ENCODE assay signal across 18 cellular contexts in the genomic region with DNA sequence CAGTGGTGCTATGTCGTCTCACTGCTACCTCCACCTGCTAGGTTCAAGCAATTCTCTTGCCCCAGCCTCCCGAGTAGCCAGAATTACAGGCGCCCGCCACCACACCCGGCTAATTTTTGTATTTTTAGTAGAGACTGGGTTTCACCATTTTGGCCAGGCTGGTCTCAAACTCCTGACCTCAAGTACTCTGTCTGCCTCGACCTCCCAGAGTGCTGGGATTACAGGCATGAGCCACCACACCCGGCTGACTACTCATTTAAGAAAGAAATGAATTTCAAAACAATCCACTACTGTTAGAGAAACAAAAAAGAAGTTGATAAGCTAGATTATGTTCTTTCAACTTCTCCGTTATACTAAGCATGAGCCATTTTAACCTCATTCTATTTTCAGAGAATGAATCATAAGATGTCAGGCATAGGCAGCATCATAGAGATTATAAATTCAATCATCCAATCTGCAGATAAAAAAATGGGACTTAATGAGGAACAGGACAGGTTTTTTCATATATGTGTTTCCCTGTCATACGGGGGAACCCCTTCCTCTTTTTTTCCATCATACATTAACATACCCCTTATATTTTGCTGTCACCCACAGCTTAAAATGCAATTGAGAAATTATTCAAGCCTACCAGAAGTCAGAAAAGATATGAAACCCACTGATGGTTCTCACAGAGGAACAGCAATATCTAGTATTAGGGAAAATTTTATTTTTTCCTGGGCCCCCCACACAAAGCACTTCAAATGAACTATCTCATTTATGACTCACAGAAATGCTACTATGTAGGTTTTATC. TPM values are rescaled to one million over a fixed set of nuclear protein-coding genes. Genes with fewer than 3 reads are reported as not detected.
DNase-seq lines count a peak whose midpoint lies in the region; ATAC-seq lines count a peak whose summit lies in the region.
"Had no signal": no experiment of that assay in that cellular context is flagged by ENCODE, and none has a peak within 500 bp of the region (broad histone marks: within the 10 kb centered on the region; RNA-seq: fewer than 3 reads in every experiment).

No MANE protein-coding gene starts in this region.

- no peaks in the 10 kb centered on the region for H3K36me3 Mint-ChIP-seq in activated naive CD4-positive, alpha-beta T cell treated with anti-CD3 and anti-CD28 coated beads, Interleukin-2, amount 50 U/mL, for 24 hours
- no peaks in the 10 kb centered on the region for H3K36me3 Mint-ChIP-seq in stimulated activated effector memory CD8-positive, alpha-beta T cell treated with anti-CD3 and anti-CD28 coated beads, Interleukin-12 subunit alpha, Interleukin-12 subunit beta, amount 100 ng/mL, for 72 hours
- H3K36me3 Mint-ChIP-seq: brain; CD8-positive, alpha-beta T cell; naive B cell had no signal

- H3K4me1 Mint-ChIP-seq in activated naive CD4-positive, alpha-beta T cell treated with anti-CD3 and anti-CD28 coated beads, Interleukin-2, amount 50 U/mL, for 24 hours = peaks cover 7% of the 10 kb centered on the region
- peaks cover 44% of the 10 kb centered on the region for H3K4me1 Mint-ChIP-seq in stimulated activated effector memory CD8-positive, alpha-beta T cell treated with anti-CD3 and anti-CD28 coated beads, Interleukin-12 subunit alpha, Interleukin-12 subunit beta, amount 100 ng/mL, for 72 hours
- H3K4me1 Mint-ChIP-seq: brain had no signal

- peak overlapping the region; percentile 71 for H3K27ac Mint-ChIP-seq in activated naive CD4-positive, alpha-beta T cell treated with anti-CD3 and anti-CD28 coated beads, Interleukin-2, amount 50 U/mL, for 24 hours
- peak overlapping the region; percentile 54 for H3K27ac Mint-ChIP-seq in stimulated activated effector memory CD8-positive, alpha-beta T cell treated with anti-CD3 and anti-CD28 coated beads, Interleukin-12 subunit alpha, Interleukin-12 subunit beta, amount 100 ng/mL, for 72 hours
- H3K27ac Mint-ChIP-seq: brain; CD8-positive, alpha-beta T cell had no signal

- intact Hi-C loops in left ventricle myocardium superior (cut with micrococcal nuclease) = loop anchor here (10.0 kb wide), 1 partner anchor 55 kb away; no protein-coding TSS in a partner anchor

- H3K4me3 Mint-ChIP-seq in activated naive CD4-positive, alpha-beta T cell treated with anti-CD3 and anti-CD28 coated beads, Interleukin-2, amount 50 U/mL, for 24 hours = no peak overlapping the region
- peak overlapping the region; percentile 30 for H3K4me3 Mint-ChIP-seq in stimulated activated effector memory CD8-positive, alpha-beta T cell treated with anti-CD3 and anti-CD28 coated beads, Interleukin-12 subunit alpha, Interleukin-12 subunit beta, amount 100 ng/mL, for 72 hours
- H3K4me3 Mint-ChIP-seq: brain; CD8-positive, alpha-beta T cell had no signal

- no peaks in the 10 kb centered on the region for H3K27me3 Mint-ChIP-seq in activated naive CD4-positive, alpha-beta T cell treated with anti-CD3 and anti-CD28 coated beads, Interleukin-2, amount 50 U/mL, for 24 hours
- H3K27me3 Mint-ChIP-seq: naive B cell had no signal

- DNase-seq in activated CD4-positive, alpha-beta T cell treated with anti-CD3 and anti-CD28 coated beads, Interleukin-2, amount 50 U/mL, for 48 hours = peak; percentile 36 to 40
- DNase-seq in activated CD4-positive, alpha-beta T cell treated with anti-CD3 and anti-CD28 coated beads, Interleukin-2, amount 50 U/mL, for 4 hours = no peak
- DNase-seq in stimulated activated effector memory CD8-positive, alpha-beta T cell treated with anti-CD3 and anti-CD28 coated beads, Interleukin-12 subunit alpha, Interleukin-12 subunit beta, amount 100 ng/mL, for 72 hours (ENCODE audit: low spot score in 2 of 2) = no peak
- DNase-seq in left ventricle myocardium superior (no peak), NCI-H1694 treated with DMSO at 0.1 percent for 48 hours (lab: John Stamatoyannopoulos, UW) (no peak)
- DNase-seq: ACHN; activated effector memory CD4-positive, alpha-beta T cell treated with Interleukin-2 at 50 U/mL for 16 hours; CD8-positive, alpha-beta T cell; dermis blood vessel endothelial cell; naive B cell; NCI-H146; NCI-H2227 treated with DMSO at 0.1 percent for 48 hours; SHP77 treated with DMSO at 0.1 percent for 48 hours had no signal

- H3K9me3 Mint-ChIP-seq in activated naive CD4-positive, alpha-beta T cell treated with anti-CD3 and anti-CD28 coated beads, Interleukin-2, amount 50 U/mL, for 24 hours = no peaks in the 10 kb centered on the region
- peaks cover 7% of the 10 kb centered on the region for H3K9me3 Mint-ChIP-seq in stimulated activated effector memory CD8-positive, alpha-beta T cell treated with anti-CD3 and anti-CD28 coated beads, Interleukin-12 subunit alpha, Interleukin-12 subunit beta, amount 100 ng/mL, for 72 hours
- H3K9me3 Mint-ChIP-seq: brain; CD8-positive, alpha-beta T cell; naive B cell had no signal

- ATAC-seq in HG03442 (IDR thresholded peaks at IDR 0.05; ENCODE audit: unreplicated experiment) (peak; percentile 39), left ventricle myocardium superior (no peak), HG03097 (IDR thresholded peaks at IDR 0.05; ENCODE audit: low FRiP score, unreplicated experiment) (no peak)
- ATAC-seq in stimulated activated effector memory CD8-positive, alpha-beta T cell treated with anti-CD3 and anti-CD28 coated beads, Interleukin-12 subunit alpha, Interleukin-12 subunit beta, amount 100 ng/mL, for 72 hours = peak; percentile 79
- ATAC-seq: CD8-positive, alpha-beta T cell; gastroesophageal sphincter had no signal

RNA-seq across cellular contexts. Expression of a gene that starts 26.5 kb away (rescaled TPM):
- total RNA-seq in left ventricle myocardium superior = 5.4 TPM

Comparison
In these comparisons a context has a peak if more than half of its experiments do, and no peak if none do; other contexts are left out.
1. DNase-seq: peak in activated CD4-positive, alpha-beta T cell treated with anti-CD3 and anti-CD28 coated beads, Interleukin-2, amount 50 U/mL, for 48 hours (2 of 2); none in activated CD4-positive, alpha-beta T cell treated with anti-CD3 and anti-CD28 coated beads, Interleukin-2, amount 50 U/mL, for 4 hours (0 of 2), stimulated activated effector memory CD8-positive, alpha-beta T cell treated with anti-CD3 and anti-CD28 coated beads, Interleukin-12 subunit alpha, Interleukin-12 subunit beta, amount 100 ng/mL, for 72 hours (0 of 2), left ventricle myocardium superior (single experiment) and NCI-H1694 treated with DMSO at 0.1 percent for 48 hours (single experiment).
2. ATAC-seq: peak in HG03442 (single experiment) and stimulated activated effector memory CD8-positive, alpha-beta T cell treated with anti-CD3 and anti-CD28 coated beads, Interleukin-12 subunit alpha, Interleukin-12 subunit beta, amount 100 ng/mL, for 72 hours (single experiment); none in left ventricle myocardium superior (single experiment) and HG03097 (single experiment).